ENCODE assay signal across 17 cellular contexts in genomic region chr7:142381727-142382409, GRCh38.
DNase-seq lines count a peak whose midpoint lies in the region; ATAC-seq and TF ChIP-seq lines count a peak whose summit lies in the region.
"Had no signal": no experiment of that assay in that cellular context is flagged by ENCODE, and none has a peak within 500 bp of the region (broad histone marks: within the 10 kb centered on the region; RNA-seq: fewer than 3 reads in every experiment).

No MANE protein-coding gene starts in this region.

- H3K27me3 ChIP-seq in BLaER1 (no peaks in the 10 kb centered on the region), DND-41 (ENCODE audit: insufficient read depth, low read length, poor library complexity) (no peaks in the 10 kb centered on the region), foreskin keratinocyte (no peaks in the 10 kb centered on the region), suprapubic skin (no peaks in the 10 kb centered on the region)

- no peak for ATAC-seq in DND-41 (ENCODE audit: insufficient read depth, low read depth)
- ATAC-seq in foreskin keratinocyte = peak; percentile 45
- ATAC-seq in HG03460 (IDR thresholded peaks at IDR 0.05; ENCODE audit: unreplicated experiment) = no peak
- ATAC-seq: K562, left ventricle myocardium superior, Panc1, sciatic nerve had no signal

- TF ChIP-seq CTCF in DND-41 (IDR thresholded peaks at IDR 0.05; ENCODE audit: borderline replicate concordance, extremely low read depth, low read length, poor library complexity, severe bottlenecking) (no peak), foreskin keratinocyte (conservative IDR thresholded peaks at IDR 0.05) (no peak), suprapubic skin (IDR thresholded peaks at IDR 0.05) (no peak)

- DNase-seq in DND-41 (no peak), RPMI8226 (peak; percentile 13), foreskin keratinocyte (peak in 1 of 2 donors; percentile 43), suprapubic skin (ENCODE audit: low spot score in 2 of 2) (no peak), SIG-M5 treated with dmso at 0.1 percent for 504 hours (lab: John Stamatoyannopoulos, UW; ENCODE audit: unreplicated experiment) (no peak)
- DNase-seq: activated CD8-positive, alpha-beta memory T cell treated with anti-CD3 and anti-CD28 coated beads, Interleukin-2, amount 50 U/mL, for 48 hours; foreskin melanocyte; GM23248; left ventricle myocardium superior; NCI-H748 treated with DMSO at 0.1 percent for 48 hours; SK-N-SH had no signal

- no peaks in the 10 kb centered on the region for H3K9me3 ChIP-seq in BLaER1
- H3K9me3 ChIP-seq in DND-41 (ENCODE audit: insufficient read depth, low read length, severe bottlenecking) = no peaks in the 10 kb centered on the region
- H3K9me3 ChIP-seq in suprapubic skin = no peaks in the 10 kb centered on the region
- H3K9me3 ChIP-seq: SK-N-SH had no signal

- H3K4me2 ChIP-seq in BLaER1 (peak overlapping the region; percentile 29; the same call in 1 of the 2 replicates), DND-41 (ENCODE audit: insufficient read depth, low read length) (no peak overlapping the region)
- H3K4me2 ChIP-seq: SK-N-SH had no signal

- no peak overlapping the region; the same call in 1 of the 2 replicates for H2AFZ ChIP-seq in DND-41 (ENCODE audit: low read depth, low read length)
- H2AFZ ChIP-seq: GM23248 had no signal

- H3K9ac ChIP-seq in BLaER1 (no peak overlapping the region), DND-41 (ENCODE audit: low read depth, low read length) (peak overlapping the region; percentile 32)
- H3K9ac ChIP-seq: GM23248, SK-N-SH had no signal

- no peak overlapping the region for H3K4me3 ChIP-seq in BLaER1
- no peak overlapping the region for H3K4me3 ChIP-seq in DND-41 (ENCODE audit: low read depth in 1 of 2, low read length in 2 of 2)
- no peak overlapping the region for H3K4me3 ChIP-seq in suprapubic skin
- H3K4me3 ChIP-seq: coronary artery, GM23248, K562 had no signal

- no peaks in the 10 kb centered on the region for H4K20me1 ChIP-seq in BLaER1
- H4K20me1 ChIP-seq in DND-41 (ENCODE audit: insufficient read depth, low read length) = no peaks in the 10 kb centered on the region

- no peak for TF ChIP-seq EP300 in suprapubic skin (IDR thresholded peaks at IDR 0.05)

- H3K4me1 ChIP-seq in BLaER1 (peaks cover 43% of the 10 kb centered on the region), DND-41 (ENCODE audit: insufficient read depth, low read length) (peaks cover 67% of the 10 kb centered on the region), foreskin keratinocyte (peaks cover 11% of the 10 kb centered on the region), suprapubic skin (no peaks in the 10 kb centered on the region)

- no peak for TF ChIP-seq POLR2A in suprapubic skin (IDR thresholded peaks at IDR 0.05)

- WGBS in suprapubic skin = 82% methylated on average over 2 of the region's 2 CpGs

- H3K79me2 ChIP-seq in DND-41 (ENCODE audit: insufficient read depth, low read length) = peaks cover 13% of the 10 kb centered on the region

- no peaks in the 10 kb centered on the region for H3K36me3 ChIP-seq in BLaER1
- no peaks in the 10 kb centered on the region for H3K36me3 ChIP-seq in DND-41 (ENCODE audit: insufficient read depth, low read length)
- H3K36me3 ChIP-seq in suprapubic skin = no peaks in the 10 kb centered on the region

- H3K27ac ChIP-seq in BLaER1 (no peak overlapping the region), DND-41 (ENCODE audit: low read length) (peak overlapping the region; percentile 79), foreskin keratinocyte (no peak overlapping the region), suprapubic skin (no peak overlapping the region)
- H3K27ac ChIP-seq: coronary artery, GM23248 had no signal
